ENCODE assay signal across 12 cellular contexts in genomic region chr17:65588194-65588808, GRCh38. TPM values are rescaled to one million over a fixed set of nuclear protein-coding genes. Genes with fewer than 3 reads are reported as not detected.
A peak's percentile ranks its signal among the peaks of the same experiment; 100 is the strongest.
DNase-seq lines count a peak whose midpoint lies in the region; ATAC-seq, FAIRE-seq and TF ChIP-seq lines count a peak whose summit lies in the region.
"Had no signal": no experiment of that assay in that cellular context is flagged by ENCODE, and none has a peak within 500 bp of the region (broad histone marks: within the 10 kb centered on the region; RNA-seq: fewer than 3 reads in every experiment).

No MANE protein-coding gene starts in this region.

- no peaks in the 10 kb centered on the region for H3K79me2 ChIP-seq in H1 (ENCODE audit: control insufficient read depth in 1 of 2, insufficient read depth in 2 of 2, low read length in 2 of 2)
- H3K79me2 ChIP-seq in trophoblast cell (ENCODE audit: control insufficient read depth, insufficient read depth, low read length, poor library complexity) = no peaks in the 10 kb centered on the region
- H3K79me2 ChIP-seq: parathyroid adenoma had no signal

- no peak overlapping the region for H4K8ac ChIP-seq in H1 (ENCODE audit: extremely low read depth, insufficient read depth, low read length)
- no peak overlapping the region for H4K8ac ChIP-seq in trophoblast cell (ENCODE audit: low read depth, low read length)

- H3K56ac ChIP-seq in H1 (replicated peaks; ENCODE audit: insufficient read length, low read depth, low read length) = no peak overlapping the region

- H2BK5ac ChIP-seq in H1 (ENCODE audit: low read depth, low read length) (no peak overlapping the region), trophoblast cell (ENCODE audit: low read depth, low read length, poor library complexity) (no peak overlapping the region)

- 93% methylated on average over 9 of the region's 9 CpGs; no CpG with 5 or more reads in 1 of the 2 experiments for WGBS in H1 (ENCODE audit: extremely low coverage in 1 of 2, insufficient coverage in 1 of 2, insufficient read length in 1 of 2, insufficient replicate concordance in 2 of 2, low coverage in 1 of 2, low lambda C conversion rate in 2 of 2, missing lambda C conversion rate in 1 of 2), 2 experiments
- no CpG with 5 or more reads among the region's 9 CpGs for whole genome bisulfite sequencing in trophoblast cell (ENCODE audit: extremely low coverage, insufficient coverage, insufficient read length)

- H3K14ac ChIP-seq in H1 (ENCODE audit: insufficient read length) (no peak overlapping the region), trophoblast cell (ENCODE audit: low read length) (no peak overlapping the region)

- no peak overlapping the region for H3K4me2 ChIP-seq in H1 (ENCODE audit: insufficient read depth in 1 of 2, low read depth in 2 of 2, low read length in 2 of 2)
- H3K4me2 ChIP-seq in trophoblast cell (ENCODE audit: low read length) = no peak overlapping the region

- 0 out of 2 replicates have a peak overlapping the region, but pooled peaks have one; percentile 51 for H2BK12ac ChIP-seq in H1 (ENCODE audit: low read depth, low read length)
- no peak overlapping the region for H2BK12ac ChIP-seq in trophoblast cell (ENCODE audit: low read length)

- H3K4me3 ChIP-seq in H7 (ENCODE audit: insufficient read depth, low read depth, low read length) (no peak overlapping the region), H1 (ENCODE audit: extremely low read depth in 1 of 4, insufficient read depth in 2 of 4, low read depth in 3 of 4, low read length in 4 of 4) (no peak overlapping the region), trophoblast cell (ENCODE audit: low read depth, low read length) (no peak overlapping the region)
- H3K4me3 ChIP-seq: breast epithelium, esophagus squamous epithelium, testis had no signal

- POLR2A ChIA-PET in H1 (lab: Charles Lee; ENCODE audit: partially characterized antibody) = interaction anchor here (0.8 to 3.3 kb wide), 3 partner anchors 15 to 41 kb away, joined by 3 to 26 read pairs (median 3); no protein-coding TSS in a partner anchor

- H4K5ac ChIP-seq in H1 (ENCODE audit: insufficient read length, low read depth, low read length) = no peak overlapping the region

- no peak for TF ChIP-seq POLR2A in H1 (IDR thresholded peaks at IDR 0.05; ENCODE audit: control extremely low read depth in 1 of 2, low read depth in 2 of 2, low read length in 2 of 2)

- no peak overlapping the region for H4K91ac ChIP-seq in H1 (replicated peaks; ENCODE audit: insufficient read length, low read length)
- no peak overlapping the region for H4K91ac ChIP-seq in trophoblast cell (ENCODE audit: low read depth, low read length)

- H2AK5ac ChIP-seq in H1 (ENCODE audit: low read depth, low read length) (no peak overlapping the region), trophoblast cell (ENCODE audit: low read length) (no peak overlapping the region)

- CTCF ChIA-PET in H1 (lab: Charles Lee; ENCODE audit: partially characterized antibody) = interaction anchor here (1.0 to 4.8 kb wide), 13 partner anchors 10 to 357 kb away, joined by 3 to 24 read pairs (median 4); no protein-coding TSS in a partner anchor

- TF ChIP-seq CTCF in H1 (IDR thresholded peaks at IDR 0.05; ENCODE audit: control extremely low read depth in 1 of 3, insufficient read depth in 1 of 3, low read depth in 1 of 3, low read length in 3 of 3) (peak; percentile 2 to 49 (median 36)), GM13977 (IDR thresholded peaks at IDR 0.05; ENCODE audit: extremely low read depth, insufficient read depth, missing control alignments) (no peak)

- H3K27ac ChIP-seq in H1 (ENCODE audit: low read depth, low read length) (no peak overlapping the region), trophoblast cell (ENCODE audit: low read depth, low read length) (no peak overlapping the region)
- H3K27ac ChIP-seq: parathyroid adenoma, testis had no signal

- no peak overlapping the region for H4K12ac ChIP-seq in trophoblast cell (ENCODE audit: low read depth, low read length)

- peak; percentile 22 to 39; a peak in 3 of 4 replicates for TF ChIP-seq RAD21 in H1 (IDR thresholded peaks at IDR 0.05 in 1 of 2, conservative IDR thresholded peaks at IDR 0.05 in 1 of 2; ENCODE audit: low read depth in 2 of 2, low read length in 2 of 2)

- H3K36me3 ChIP-seq in H7 (replicated peaks; ENCODE audit: control insufficient read depth, insufficient read depth, low read length) = no peaks in the 10 kb centered on the region
- no peaks in the 10 kb centered on the region for H3K36me3 ChIP-seq in H1 (ENCODE audit: control insufficient read depth in 2 of 4, insufficient read depth in 4 of 4, low read length in 3 of 4)
- H3K36me3 ChIP-seq in trophoblast cell (ENCODE audit: control insufficient read depth in 1 of 2, insufficient read depth in 2 of 2, low read length in 2 of 2) = no peaks in the 10 kb centered on the region
- H3K36me3 ChIP-seq: breast epithelium, esophagus squamous epithelium had no signal

- no peak overlapping the region for H2BK15ac ChIP-seq in H1 (ENCODE audit: low read length)

- DNase-seq in H7 (peak; percentile 58), NCI-H2196 treated with DMSO at 0.1 percent for 48 hours (lab: John Stamatoyannopoulos, UW; ENCODE audit: unreplicated experiment) (peak; percentile 38), H1 (ENCODE audit: low read depth in 1 of 2, low spot score in 2 of 2) (no peak), trophoblast cell (peak; percentile 66 to 89), ecto neural progenitor cell (ENCODE audit: low spot score) (no peak), GM13977 (ENCODE audit: low spot score) (no peak)
- DNase-seq: EL, esophagus squamous epithelium, testis had no signal

- H3K23ac ChIP-seq in H1 (ENCODE audit: insufficient read length) (no peak overlapping the region), trophoblast cell (ENCODE audit: low read length) (no peak overlapping the region)

- no peak overlapping the region for H2BK120ac ChIP-seq in H1 (replicated peaks; ENCODE audit: low read depth, low read length)
- H2BK120ac ChIP-seq in trophoblast cell (ENCODE audit: insufficient read depth, low read length, poor library complexity) = no peak overlapping the region

- peaks cover 4 to 19% (median 12%) of the 10 kb centered on the region in 4 experiments for H3K4me1 ChIP-seq in H1 (replicated peaks in 1 of 4; ENCODE audit: control insufficient read depth in 3 of 4, insufficient read depth in 4 of 4, low read length in 3 of 4)
- H3K4me1 ChIP-seq in trophoblast cell (ENCODE audit: control insufficient read depth in 1 of 2, insufficient read depth in 2 of 2, low read length in 2 of 2) = no peaks in the 10 kb centered on the region
- H3K4me1 ChIP-seq: breast epithelium, testis had no signal

- TF ChIP-seq EP300 in H1 (IDR thresholded peaks at IDR 0.05; ENCODE audit: borderline replicate concordance in 1 of 2, low read depth in 2 of 2, low read length in 2 of 2) = no peak

- H2BK20ac ChIP-seq in H1 (ENCODE audit: low read length) = peak overlapping the region; percentile 38; the same call in 1 of the 2 replicates

- H2AFZ ChIP-seq in H1 (ENCODE audit: low read length) (no peak overlapping the region), trophoblast cell (ENCODE audit: insufficient read depth, low read length, poor library complexity) (no peak overlapping the region)
- H2AFZ ChIP-seq: parathyroid adenoma had no signal

- H3K18ac ChIP-seq in H1 (ENCODE audit: extremely low read depth, low read length) (no peak overlapping the region; the same call in 1 of the 2 replicates), trophoblast cell (ENCODE audit: low read length) (no peak overlapping the region)

- H3K9me3 ChIP-seq in H1 (ENCODE audit: insufficient read depth in 2 of 2, low read depth in 1 of 2, low read length in 1 of 2) (no peaks in the 10 kb centered on the region), trophoblast cell (ENCODE audit: insufficient read depth, low read depth, low read length) (no peaks in the 10 kb centered on the region)
- H3K9me3 ChIP-seq: breast epithelium, esophagus squamous epithelium, testis had no signal

- H3K23me2 ChIP-seq in H1 (ENCODE audit: low read depth, low read length) = no peaks in the 10 kb centered on the region

- H4K20me1 ChIP-seq in H1 (replicated peaks in 1 of 2; ENCODE audit: control insufficient read depth in 1 of 2, insufficient read depth in 2 of 2, low read length in 2 of 2) = no peaks in the 10 kb centered on the region

- H3K27me3 ChIP-seq in H7 (ENCODE audit: control insufficient read depth, insufficient read depth, low read length) (no peaks in the 10 kb centered on the region; the same call in 1 of the 2 replicates), H1 (replicated peaks in 1 of 4; ENCODE audit: control insufficient read depth in 3 of 4, extremely low read depth in 1 of 4, insufficient read depth in 3 of 4, low read length in 3 of 4) (no peaks in the 10 kb centered on the region), trophoblast cell (ENCODE audit: insufficient read depth, low read length) (no peaks in the 10 kb centered on the region)
- H3K27me3 ChIP-seq: breast epithelium, esophagus squamous epithelium, testis had no signal

- H3K79me1 ChIP-seq in H1 (ENCODE audit: low read depth, low read length) (no peaks in the 10 kb centered on the region), trophoblast cell (ENCODE audit: low read length) (no peaks in the 10 kb centered on the region)

- in situ Hi-C loops in GM13977 (cut with MboI; ENCODE audit: low pct_unique_long_range_greater_than_20kb, low sequenced_read_pairs, unreplicated experiment) = no loop called here

- no peak overlapping the region for H3K4ac ChIP-seq in H1 (replicated peaks; ENCODE audit: insufficient read length, low read depth, low read length)
- H3K4ac ChIP-seq in trophoblast cell (ENCODE audit: low read depth, low read length) = no peak overlapping the region

- ATAC-seq in GM18861 (IDR thresholded peaks at IDR 0.05; ENCODE audit: unreplicated experiment) = no peak

- FAIRE-seq in H1 (lab: Jason Lieb, UNC) = no peak

- H3K9ac ChIP-seq in H1 (replicated peaks in 1 of 4; ENCODE audit: extremely low read depth in 1 of 4, low read depth in 3 of 4, low read length in 3 of 4) (no peak overlapping the region), trophoblast cell (ENCODE audit: low read length) (no peak overlapping the region)
- H3K9ac ChIP-seq: parathyroid adenoma had no signal

TF ChIP-seq in H1, 55 proteins besides CTCF, POLR2A, EP300 and RAD21 (continues in another document):
- TF ChIP-seq CBX5 (IDR thresholded peaks at IDR 0.05; ENCODE audit: low read depth, low read length) (no peak), PHF8 (conservative IDR thresholded peaks at IDR 0.05; ENCODE audit: low read depth, low read length) (no peak), JUN (IDR thresholded peaks at IDR 0.05; ENCODE audit: low read depth, low read length) (no peak)

RNA-seq across cellular contexts. Expression of gene AXIN2, which starts 26.9 kb away (rescaled TPM):
- total RNA-seq in H7 (2014; rRNA removed; shearing (Covaris generic)) = 34.8 and 36.1 TPM in 2 replicates
- total RNA-seq in H1 (2021; fragmentation: NEBNext Ultra II Directional; extraction: Animal tissue kit (Norgen Biotek cat#: 25700)) = 31.7 and 33.4 TPM in 2 replicates
- polyA plus RNA-seq in H1 (2011; rRNA removed) = 17.7 and 24.2 TPM in 2 replicates
- polyA plus RNA-seq in H1 (2011; cell fraction: cytosol; rRNA removed) = 19.3 TPM
- polyA plus RNA-seq in H1 (2011; cell fraction: nucleus; rRNA removed) = 36.2 TPM
- polyA plus RNA-seq in H1 (2012, experiment 1 of 2) = 18.3 to 25.8 TPM (median 20.3 TPM) in 4 replicates
- polyA plus RNA-seq in H1 (2012, experiment 2 of 2) = 9.2 TPM
- 17.7 TPM for polyA plus RNA-seq in H1 (2013, experiment 1 of 2)
- polyA plus RNA-seq in H1 (2013, experiment 2 of 2) = 15.4 TPM
- 14.1 and 21.3 TPM in 2 replicates for polyA minus RNA-seq in H1 (2011; rRNA and poly(A)+ RNA removed)
- polyA minus RNA-seq in H1 (2011; cell fraction: cytosol; rRNA and poly(A)+ RNA removed) = 21.3 TPM
- polyA minus RNA-seq in H1 (2011; cell fraction: nucleus; rRNA and poly(A)+ RNA removed) = 44.5 TPM
- polyA plus RNA-seq in trophoblast cell (2013) = 35.5 and 36.3 TPM in 2 replicates

Comparison
In these comparisons a context has a peak if more than half of its experiments do, and no peak if none do; other contexts are left out.
1. DNase-seq: peak in H7 (single experiment), NCI-H2196 treated with DMSO at 0.1 percent for 48 hours (single experiment) and trophoblast cell (2 of 2); none in H1 (0 of 2), ecto neural progenitor cell (single experiment) and GM13977 (single experiment).